Comparison of ENCODE assay signal across 8 cellular contexts in genomic region chr10:124917939-124918830, GRCh38. TPM values are rescaled to one million over a fixed set of nuclear protein-coding genes. Genes with fewer than 3 reads are reported as not detected.
DNase-seq lines count a peak whose midpoint lies in the region; ATAC-seq and TF ChIP-seq lines count a peak whose summit lies in the region.

No MANE protein-coding gene starts in this region.

- H3K79me2 ChIP-seq in PC-9 (ENCODE audit: low read depth), result peaks cover 58% of the 10 kb centered on the region

- H3K27ac Mint-ChIP-seq in effector memory CD8-positive, alpha-beta T cell, result peak overlapping the region; percentile 95 to 96
- peak overlapping the region; percentile 95 for H3K27ac Mint-ChIP-seq in natural killer cell

- H3K4me2 ChIP-seq in PC-9, result peak overlapping the region; percentile 76

- H3K27me3 ChIP-seq in PC-9 (ENCODE audit: insufficient read depth, low read depth), result no peaks in the 10 kb centered on the region

- H3K9me3 ChIP-seq in PC-9 (ENCODE audit: insufficient read depth, low read depth), result no peaks in the 10 kb centered on the region

- H3K9me3 Mint-ChIP-seq in effector memory CD8-positive, alpha-beta T cell, result no peaks in the 10 kb centered on the region
- no peaks in the 10 kb centered on the region for H3K9me3 Mint-ChIP-seq in natural killer cell

- H3K36me3 ChIP-seq in PC-9 (ENCODE audit: low read depth), result no peaks in the 10 kb centered on the region

- H3K4me1 ChIP-seq in PC-9 (replicated peaks; ENCODE audit: insufficient read depth), result peaks cover 28% of the 10 kb centered on the region

- H3K36me3 Mint-ChIP-seq in effector memory CD8-positive, alpha-beta T cell (ENCODE audit: insufficient read depth), result peaks cover 14% of the 10 kb centered on the region
- H3K36me3 Mint-ChIP-seq in natural killer cell, result no peaks in the 10 kb centered on the region

- H3K4me3 ChIP-seq in PC-9, result peak overlapping the region; percentile 92

- POLR2A ChIA-PET in PC-9 (lab: Charles Lee; ENCODE audit: unreplicated experiment), result interaction anchor here (0.5 to 0.8 kb wide), 2 partner anchors 53 to 489 kb away, joined by 3 to 4 read pairs; no protein-coding TSS in a partner anchor

- intact Hi-C loops in PC-9 (cut with micrococcal nuclease; ENCODE audit: unreplicated experiment) (no loop called here), natural killer cell (cut with micrococcal nuclease) (loop anchor here (2.0 to 10.0 kb wide), 3 partner anchors 59 to 801 kb away; partner anchors contain the start of gene EDRF1)

- ATAC-seq in GM18517 (IDR thresholded peaks at IDR 0.05; ENCODE audit: unreplicated experiment), result peak; percentile 1
- ATAC-seq in effector memory CD8-positive, alpha-beta T cell (replicated peaks), result no peak
- no peak for ATAC-seq in natural killer cell
- no peak for ATAC-seq in HG03025 (IDR thresholded peaks at IDR 0.05; ENCODE audit: low FRiP score, unreplicated experiment)
- ATAC-seq in GM21360 (IDR thresholded peaks at IDR 0.05; ENCODE audit: unreplicated experiment), result no peak

- peak overlapping the region; percentile 89 to 92 for H3K4me3 Mint-ChIP-seq in effector memory CD8-positive, alpha-beta T cell
- H3K4me3 Mint-ChIP-seq in natural killer cell, result peak overlapping the region; percentile 92

- H3K27ac ChIP-seq in PC-9, result peak overlapping the region; percentile 72

- peaks cover 25% of the 10 kb centered on the region for H4K20me1 ChIP-seq in PC-9 (ENCODE audit: insufficient read depth)

- TF ChIP-seq CTCF in PC-9 (conservative IDR thresholded peaks at IDR 0.05) (no peak), natural killer cell (IDR thresholded peaks at IDR 0.05) (no peak)

- no TSS peak for BruUV-seq in PC-9 (replicated peaks; lab: Mats Ljungman, UMichigan)

- H3K9me2 ChIP-seq in PC-9 (ENCODE audit: insufficient read depth), result no peaks in the 10 kb centered on the region

- H3K27me3 Mint-ChIP-seq in effector memory CD8-positive, alpha-beta T cell, result no peaks in the 10 kb centered on the region
- H3K27me3 Mint-ChIP-seq in natural killer cell (ENCODE audit: low read depth in 2 of 2), result no peaks in the 10 kb centered on the region

- CTCF ChIA-PET in PC-9 (lab: Charles Lee), result interaction anchor here (0.6 kb wide), 1 partner anchor 482 kb away, joined by 6 read pairs; no protein-coding TSS in a partner anchor

- H3F3A ChIP-seq in PC-9 (ENCODE audit: insufficient read depth, low read depth), result peaks cover 14% of the 10 kb centered on the region; the same call in 1 of the 2 replicates

- peak overlapping the region; percentile 86 for H2AFZ ChIP-seq in PC-9

- H3K4me1 Mint-ChIP-seq in effector memory CD8-positive, alpha-beta T cell (ENCODE audit: low read depth in 2 of 2), result peaks cover 25 to 34% of the 10 kb centered on the region in 2 donors
- H3K4me1 Mint-ChIP-seq in natural killer cell, result peaks cover 36 to 40% of the 10 kb centered on the region in 2 donors

- DNase-seq in PC-9, result peak in 1 of 2 experiments; percentile 38
- no peak for DNase-seq in effector memory CD8-positive, alpha-beta T cell
- DNase-seq in natural killer cell, result no peak
- DNase-seq in NCI-H345 (lab: John Stamatoyannopoulos, UW), result no peak
- DNase-seq in T-helper 9 cell, result no peak

RNA-seq across cellular contexts. Expression of gene ZRANB1, which starts 23.7 kb away (rescaled TPM):
- total RNA-seq in PC-9 (2021) (9.9 and 10.9 TPM in 2 replicates), natural killer cell (10 to 100 TPM; 18.0 to 20.5 (median 18.8) TPM)
